In the genomic region with DNA sequence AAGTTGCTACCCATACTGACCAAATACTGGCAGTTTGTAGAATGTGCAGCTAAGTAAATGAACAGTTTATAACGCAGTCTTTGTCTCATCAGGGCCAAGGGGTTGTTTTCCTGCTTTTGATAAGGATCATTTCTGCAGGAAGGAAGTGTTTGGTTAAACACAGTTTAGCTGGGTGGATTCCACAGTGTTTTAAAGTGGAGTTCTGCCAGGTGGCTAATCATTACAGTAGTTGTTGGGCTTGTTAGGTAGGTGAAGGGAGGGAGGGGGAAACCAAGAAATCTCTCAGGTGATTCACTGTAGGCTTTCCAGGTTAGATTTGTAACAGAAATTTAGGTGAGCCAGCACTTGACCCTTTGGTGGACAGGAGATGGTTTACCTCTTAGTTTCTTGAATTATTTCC, we compare ENCODE assay signal across 1 cellular context.
TF ChIP-seq lines count a peak whose summit lies in the region.

No MANE protein-coding gene starts in this region.

TF ChIP-seq in SK-N-SH treated with all-trans-retinoic acid at 6 μM for 48 hours, 23 proteins besides CTCF, POLR2A, EP300 and RAD21 (continued from another document):
- TF ChIP-seq, protein P1, sequence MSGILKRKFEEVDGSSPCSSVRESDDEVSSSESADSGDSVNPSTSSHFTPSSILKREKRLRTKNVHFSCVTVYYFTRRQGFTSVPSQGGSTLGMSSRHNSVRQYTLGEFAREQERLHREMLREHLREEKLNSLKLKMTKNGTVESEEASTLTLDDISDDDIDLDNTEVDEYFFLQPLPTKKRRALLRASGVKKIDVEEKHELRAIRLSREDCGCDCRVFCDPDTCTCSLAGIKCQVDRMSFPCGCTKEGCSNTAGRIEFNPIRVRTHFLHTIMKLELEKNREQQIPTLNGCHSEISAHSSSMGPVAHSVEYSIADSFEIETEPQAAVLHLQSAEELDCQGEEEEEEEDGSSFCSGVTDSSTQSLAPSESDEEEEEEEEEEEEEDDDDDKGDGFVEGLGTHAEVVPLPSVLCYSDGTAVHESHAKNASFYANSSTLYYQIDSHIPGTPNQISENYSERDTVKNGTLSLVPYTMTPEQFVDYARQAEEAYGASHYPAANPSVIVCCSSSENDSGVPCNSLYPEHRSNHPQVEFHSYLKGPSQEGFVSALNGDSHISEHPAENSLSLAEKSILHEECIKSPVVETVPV (CRISPR knock-in tag; IDR thresholded peaks at IDR 0.05): no peak
- TF ChIP-seq BACH2 (CRISPR knock-in tag; IDR thresholded peaks at IDR 0.05; ENCODE audit: borderline replicate concordance): no peak
- TF ChIP-seq POU6F1 (CRISPR knock-in tag; IDR thresholded peaks at IDR 0.05; ENCODE audit: borderline replicate concordance, low read depth): no peak
- TF ChIP-seq ESRRG (CRISPR knock-in tag; IDR thresholded peaks at IDR 0.05): no peak
- TF ChIP-seq, protein P2, sequence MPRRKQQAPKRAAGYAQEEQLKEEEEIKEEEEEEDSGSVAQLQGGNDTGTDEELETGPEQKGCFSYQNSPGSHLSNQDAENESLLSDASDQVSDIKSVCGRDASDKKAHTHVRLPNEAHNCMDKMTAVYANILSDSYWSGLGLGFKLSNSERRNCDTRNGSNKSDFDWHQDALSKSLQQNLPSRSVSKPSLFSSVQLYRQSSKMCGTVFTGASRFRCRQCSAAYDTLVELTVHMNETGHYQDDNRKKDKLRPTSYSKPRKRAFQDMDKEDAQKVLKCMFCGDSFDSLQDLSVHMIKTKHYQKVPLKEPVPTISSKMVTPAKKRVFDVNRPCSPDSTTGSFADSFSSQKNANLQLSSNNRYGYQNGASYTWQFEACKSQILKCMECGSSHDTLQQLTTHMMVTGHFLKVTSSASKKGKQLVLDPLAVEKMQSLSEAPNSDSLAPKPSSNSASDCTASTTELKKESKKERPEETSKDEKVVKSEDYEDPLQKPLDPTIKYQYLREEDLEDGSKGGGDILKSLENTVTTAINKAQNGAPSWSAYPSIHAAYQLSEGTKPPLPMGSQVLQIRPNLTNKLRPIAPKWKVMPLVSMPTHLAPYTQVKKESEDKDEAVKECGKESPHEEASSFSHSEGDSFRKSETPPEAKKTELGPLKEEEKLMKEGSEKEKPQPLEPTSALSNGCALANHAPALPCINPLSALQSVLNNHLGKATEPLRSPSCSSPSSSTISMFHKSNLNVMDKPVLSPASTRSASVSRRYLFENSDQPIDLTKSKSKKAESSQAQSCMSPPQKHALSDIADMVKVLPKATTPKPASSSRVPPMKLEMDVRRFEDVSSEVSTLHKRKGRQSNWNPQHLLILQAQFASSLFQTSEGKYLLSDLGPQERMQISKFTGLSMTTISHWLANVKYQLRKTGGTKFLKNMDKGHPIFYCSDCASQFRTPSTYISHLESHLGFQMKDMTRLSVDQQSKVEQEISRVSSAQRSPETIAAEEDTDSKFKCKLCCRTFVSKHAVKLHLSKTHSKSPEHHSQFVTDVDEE (CRISPR knock-in tag; IDR thresholded peaks at IDR 0.05): no peak
